In the genomic region with DNA sequence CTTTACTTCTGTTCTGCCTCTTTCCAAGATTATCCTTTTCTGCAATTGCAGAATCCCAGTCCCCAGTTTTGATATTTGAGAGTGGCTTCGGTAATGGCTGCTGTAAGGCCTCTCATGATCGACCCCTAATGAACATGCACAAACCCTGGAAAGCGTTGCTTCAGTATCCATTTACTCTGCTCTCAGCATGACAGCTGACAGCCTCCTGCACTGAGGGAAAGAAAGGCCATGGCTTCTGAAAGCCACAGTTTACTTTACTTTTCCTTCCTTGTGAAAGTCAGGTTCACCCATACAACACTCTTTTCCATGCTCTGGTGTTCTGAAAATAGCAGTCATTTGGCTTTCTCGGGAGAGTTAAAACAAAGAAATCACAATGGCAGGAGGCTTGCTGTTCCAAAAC, we compare ENCODE assay signal across 23 cellular contexts.
DNase-seq lines count a peak whose midpoint lies in the region; ATAC-seq and TF ChIP-seq lines count a peak whose summit lies in the region.
"Had no signal": no experiment of that assay in that cellular context is flagged by ENCODE, and none has a peak within 500 bp of the region (broad histone marks: within the 10 kb centered on the region; RNA-seq: fewer than 3 reads in every experiment).

No MANE protein-coding gene starts in this region.

- H4K20me1 ChIP-seq in GM23338 (replicated peaks; ENCODE audit: insufficient read depth) (no peaks in the 10 kb centered on the region), Karpas-422 (ENCODE audit: insufficient read depth, low read depth, low read length) (no peaks in the 10 kb centered on the region)

- H3K9me3 ChIP-seq in endodermal cell (ENCODE audit: control insufficient read depth, low read length), result no peaks in the 10 kb centered on the region
- no peaks in the 10 kb centered on the region for H3K9me3 ChIP-seq in Karpas-422 (ENCODE audit: low read length)
- H3K9me3 ChIP-seq in left ventricle myocardium inferior (replicated peaks), result no peaks in the 10 kb centered on the region
- no peaks in the 10 kb centered on the region for H3K9me3 ChIP-seq in left lung
- H3K9me3 ChIP-seq: BE2C, SJCRH30 had no signal

- DNase-seq in GM23338 (ENCODE audit: low spot score) (no peak), NCI-H2107 (lab: John Stamatoyannopoulos, UW) (peak; percentile 2), endodermal cell (no peak), neural crest cell (ENCODE audit: low read depth, low spot score) (no peak), Karpas-422 (no peak), left ventricle myocardium inferior (no peak), left lung (no peak), mesothelial cell of epicardium (ENCODE audit: low spot score in 2 of 2, unreplicated experiment in 2 of 2) (no peak)
- DNase-seq: 8988T; ACHN; BE2C; CD8-positive, alpha-beta memory T cell; DND-41; NCI-H1105; NCI-H446 treated with DMSO at 0.1 percent for 48 hours; NCI-H526; NCI-H82; NK-92 treated with Interleukin-12 subunit alpha and Interleukin-12 subunit beta, amount 100 ng/mL, for 24 hours; PC-9; SJCRH30 had no signal

- no peaks in the 10 kb centered on the region for H3K27me3 ChIP-seq in GM23338 (ENCODE audit: insufficient read depth)
- H3K27me3 ChIP-seq in endodermal cell (ENCODE audit: control insufficient read depth, insufficient read depth, low read length, poor library complexity, severe bottlenecking), result no peaks in the 10 kb centered on the region
- H3K27me3 ChIP-seq in Karpas-422 (ENCODE audit: low read length), result no peaks in the 10 kb centered on the region
- H3K27me3 ChIP-seq in left ventricle myocardium inferior (ENCODE audit: low read depth), result no peaks in the 10 kb centered on the region
- no peaks in the 10 kb centered on the region for H3K27me3 ChIP-seq in left lung
- H3K27me3 ChIP-seq: BE2C, SJCRH30 had no signal

- no peak for TF ChIP-seq CTCF in GM23338 (conservative IDR thresholded peaks at IDR 0.05; ENCODE audit: low read depth in 2 of 2)
- TF ChIP-seq CTCF in endodermal cell (conservative IDR thresholded peaks at IDR 0.05), result no peak
- no peak for TF ChIP-seq CTCF in neural crest cell (conservative IDR thresholded peaks at IDR 0.05)
- no peak for TF ChIP-seq CTCF in left ventricle myocardium inferior (IDR thresholded peaks at IDR 0.05; ENCODE audit: borderline replicate concordance)
- TF ChIP-seq CTCF in left lung (IDR thresholded peaks at IDR 0.05), result no peak
- no peak for TF ChIP-seq CTCF in mesothelial cell of epicardium (IDR thresholded peaks at IDR 0.05; ENCODE audit: unreplicated experiment)

- ATAC-seq in GM23338, result no peak
- no peak for ATAC-seq in left lung
- ATAC-seq: Right ventricle myocardium inferior, SK-N-SH treated with all-trans-retinoic acid at 6 μM for 48 hours had no signal

- H3K4me2 ChIP-seq in GM23338 (no peak overlapping the region), Karpas-422 (ENCODE audit: low read depth, low read length, poor library complexity, severe bottlenecking) (no peak overlapping the region)
- H3K4me2 ChIP-seq: PC-9 had no signal

- 89 to 93% methylated on average over 2 to 4 of the region's 4 CpGs for WGBS in endodermal cell (ENCODE audit: insufficient coverage in 1 of 2, insufficient read length in 1 of 2), 2 experiments

- intact Hi-C loops in left ventricle myocardium inferior (cut with micrococcal nuclease), result no loop called here
- intact Hi-C loops in left lung (cut with DNase I), result no loop called here

- peak overlapping the region; percentile 56 for H2AFZ ChIP-seq in GM23338
- H2AFZ ChIP-seq in Karpas-422 (ENCODE audit: low read length), result no peak overlapping the region
- H2AFZ ChIP-seq: PC-9 had no signal

- H3K4me1 Mint-ChIP-seq in GM23338 (peaks cover 13% of the 10 kb centered on the region; the same call in 2 of the 3 replicates), endodermal cell (peaks cover under 1% of the 10 kb centered on the region), neural crest cell (peaks cover 55% of the 10 kb centered on the region), mesothelial cell of epicardium (peaks cover 8% of the 10 kb centered on the region)
- H3K4me1 Mint-ChIP-seq: CD8-positive, alpha-beta memory T cell had no signal

- H3K79me2 ChIP-seq in GM23338 (replicated peaks; ENCODE audit: insufficient read depth) (no peaks in the 10 kb centered on the region), Karpas-422 (ENCODE audit: low read length) (no peaks in the 10 kb centered on the region)

- no peaks in the 10 kb centered on the region for H3K36me3 Mint-ChIP-seq in GM23338 (ENCODE audit: low read depth)
- H3K36me3 Mint-ChIP-seq in endodermal cell (ENCODE audit: low read depth), result no peaks in the 10 kb centered on the region
- H3K36me3 Mint-ChIP-seq in neural crest cell (ENCODE audit: low read depth), result no peaks in the 10 kb centered on the region
- H3K36me3 Mint-ChIP-seq in mesothelial cell of epicardium, result no peaks in the 10 kb centered on the region
- H3K36me3 Mint-ChIP-seq: CD14-positive monocyte; CD8-positive, alpha-beta memory T cell had no signal

- H3K4me3 ChIP-seq in GM23338 (no peak overlapping the region), endodermal cell (ENCODE audit: low read length) (no peak overlapping the region), Karpas-422 (ENCODE audit: low read length) (no peak overlapping the region), left ventricle myocardium inferior (no peak overlapping the region), left lung (no peak overlapping the region)
- H3K4me3 ChIP-seq: PC-9, SJCRH30 had no signal

- H3K27ac Mint-ChIP-seq in GM23338 (peak overlapping the region; percentile 6; the same call in 1 of the 2 replicates), endodermal cell (no peak overlapping the region), neural crest cell (ENCODE audit: unreplicated experiment) (peak overlapping the region; percentile 97), mesothelial cell of epicardium (no peak overlapping the region)
- H3K27ac Mint-ChIP-seq: CD14-positive monocyte; CD8-positive, alpha-beta memory T cell had no signal

- no peak overlapping the region for H3K4me3 Mint-ChIP-seq in GM23338
- no peak overlapping the region for H3K4me3 Mint-ChIP-seq in endodermal cell
- H3K4me3 Mint-ChIP-seq in neural crest cell, result peak overlapping the region; percentile 58
- no peak overlapping the region for H3K4me3 Mint-ChIP-seq in mesothelial cell of epicardium
- H3K4me3 Mint-ChIP-seq: CD14-positive monocyte; CD8-positive, alpha-beta memory T cell had no signal

- H3K9ac ChIP-seq in endodermal cell (ENCODE audit: extremely low read depth, low read length, poor library complexity, severe bottlenecking) (no peak overlapping the region), Karpas-422 (ENCODE audit: low read length) (no peak overlapping the region)

- H3F3A ChIP-seq in GM23338 (replicated peaks; ENCODE audit: low read depth), result no peaks in the 10 kb centered on the region

- H3K27ac ChIP-seq in GM23338 (ENCODE audit: low read depth) (no peak overlapping the region), endodermal cell (ENCODE audit: low read depth, low read length) (peak overlapping the region; percentile 91), Karpas-422 (ENCODE audit: low read length) (no peak overlapping the region), left ventricle myocardium inferior (replicated peaks) (no peak overlapping the region), left lung (no peak overlapping the region)
- H3K27ac ChIP-seq: PC-9, SJCRH30 had no signal

- H3K36me3 ChIP-seq in GM23338 (ENCODE audit: insufficient read depth), result no peaks in the 10 kb centered on the region
- no peaks in the 10 kb centered on the region for H3K36me3 ChIP-seq in endodermal cell (ENCODE audit: control insufficient read depth, insufficient read depth, low read length)
- no peaks in the 10 kb centered on the region for H3K36me3 ChIP-seq in Karpas-422 (ENCODE audit: insufficient read depth, low read length)
- no peaks in the 10 kb centered on the region for H3K36me3 ChIP-seq in left ventricle myocardium inferior
- no peaks in the 10 kb centered on the region for H3K36me3 ChIP-seq in left lung
- H3K36me3 ChIP-seq: BE2C, SJCRH30 had no signal

- H3K9me2 ChIP-seq in GM23338 (ENCODE audit: insufficient read depth) (no peaks in the 10 kb centered on the region), Karpas-422 (replicated peaks; ENCODE audit: insufficient read depth, low read length) (no peaks in the 10 kb centered on the region)

- H3K4me1 ChIP-seq in GM23338 (ENCODE audit: insufficient read depth), result no peaks in the 10 kb centered on the region
- H3K4me1 ChIP-seq in endodermal cell (ENCODE audit: control insufficient read depth, insufficient read depth, low read length), result no peaks in the 10 kb centered on the region
- H3K4me1 ChIP-seq in Karpas-422 (ENCODE audit: low read length), result no peaks in the 10 kb centered on the region
- no peaks in the 10 kb centered on the region for H3K4me1 ChIP-seq in left ventricle myocardium inferior
- no peaks in the 10 kb centered on the region for H3K4me1 ChIP-seq in left lung
- H3K4me1 ChIP-seq: BE2C, SJCRH30 had no signal

- H3K9me3 Mint-ChIP-seq in GM23338 (no peaks in the 10 kb centered on the region), endodermal cell (no peaks in the 10 kb centered on the region), neural crest cell (peaks cover 5% of the 10 kb centered on the region), mesothelial cell of epicardium (no peaks in the 10 kb centered on the region)
- H3K9me3 Mint-ChIP-seq: CD8-positive, alpha-beta memory T cell had no signal

- H3K27me3 Mint-ChIP-seq in GM23338 (ENCODE audit: insufficient read depth, low read depth, poor library complexity) (peaks cover 2% of the 10 kb centered on the region), endodermal cell (ENCODE audit: insufficient read depth) (no peaks in the 10 kb centered on the region), neural crest cell (ENCODE audit: low read depth) (no peaks in the 10 kb centered on the region), mesothelial cell of epicardium (ENCODE audit: low read depth) (no peaks in the 10 kb centered on the region)

TF ChIP-seq in GM23338, 12 proteins besides CTCF, POLR2A, EP300 and RAD21 (continues in another document):
- no peak for TF ChIP-seq ZNF114 (CRISPR knock-in tag; IDR thresholded peaks at IDR 0.05)

Comparison
In these comparisons a context has a peak if more than half of its experiments do, and no peak if none do; other contexts are left out.
1. H3K27ac Mint-ChIP-seq: peak in GM23338 (single experiment) and neural crest cell (single experiment); none in endodermal cell (single experiment) and mesothelial cell of epicardium (single experiment).